ENCODE assay signal across 1 cellular context in the genomic region with DNA sequence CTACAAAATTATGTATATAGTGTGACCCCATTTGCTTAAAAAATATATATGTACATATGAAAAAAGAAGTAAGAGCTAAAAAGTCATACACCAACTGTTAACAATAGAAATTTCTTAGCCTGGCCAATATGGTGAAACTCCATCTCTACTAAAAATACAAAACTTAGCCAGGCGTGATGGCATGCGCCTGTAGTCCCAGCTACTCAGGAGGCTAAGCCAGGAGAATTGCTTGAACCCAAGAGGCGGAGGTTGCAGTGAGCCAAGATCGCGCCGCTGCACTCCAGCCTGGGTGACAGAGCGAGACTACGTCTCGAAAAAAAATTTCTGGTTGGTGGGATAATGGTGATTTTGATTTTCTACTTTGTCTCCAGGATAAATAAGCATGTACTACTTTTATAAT. TPM values are rescaled to one million over a fixed set of nuclear protein-coding genes. Genes with fewer than 3 reads are reported as not detected.
"Had no signal": no experiment of that assay in that cellular context is flagged by ENCODE, and none has a peak within 500 bp of the region (broad histone marks: within the 10 kb centered on the region; RNA-seq: fewer than 3 reads in every experiment).

No MANE protein-coding gene starts in this region.

RNA-seq across cellular contexts. Expression of a gene that starts 34.4 kb away (rescaled TPM):
- total RNA-seq: progenitor cell of endocrine pancreas had no signal
